Comparison of ENCODE assay signal across 17 cellular contexts in the genomic region with DNA sequence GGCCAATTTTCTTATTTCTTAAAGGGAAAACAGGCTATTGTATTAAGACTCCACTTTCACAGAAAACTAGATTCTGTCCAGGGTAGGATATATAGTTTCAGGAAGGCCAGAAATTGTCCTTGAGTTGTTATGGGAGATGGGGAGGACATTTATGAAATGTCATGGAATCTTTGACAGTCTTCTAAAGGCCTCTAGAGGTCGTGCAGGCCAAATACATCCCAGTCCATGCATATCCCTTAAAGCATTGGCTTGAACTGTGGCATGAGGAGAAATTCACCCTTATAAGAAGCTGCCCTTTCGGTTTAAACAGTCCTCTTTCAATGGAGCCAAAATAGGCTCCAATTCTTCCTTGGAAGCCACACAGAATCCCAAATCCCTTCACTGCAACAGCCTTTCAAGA.
"Had no signal": no experiment of that assay in that cellular context is flagged by ENCODE, and none has a peak within 500 bp of the region (broad histone marks: within the 10 kb centered on the region; RNA-seq: fewer than 3 reads in every experiment).

No MANE protein-coding gene starts in this region.

- H3K27ac Mint-ChIP-seq: activated CD4-positive, alpha-beta memory T cell treated with anti-CD3 and anti-CD28 coated beads for 36 hours; activated naive CD4-positive, alpha-beta T cell treated with anti-CD3 and anti-CD28 coated beads, Interleukin-2, amount 50 U/mL, for 24 hours; naive thymus-derived CD8-positive, alpha-beta T cell; stimulated activated naive CD8-positive, alpha-beta T cell treated with anti-CD3 and anti-CD28 coated beads, Interleukin-15, amount 100 ng/mL, for 72 hours had no signal

- H3K27me3 Mint-ChIP-seq: activated CD4-positive, alpha-beta memory T cell treated with anti-CD3 and anti-CD28 coated beads for 36 hours had no signal

- H3K4me3 Mint-ChIP-seq: activated CD4-positive, alpha-beta memory T cell treated with anti-CD3 and anti-CD28 coated beads for 36 hours; activated naive CD4-positive, alpha-beta T cell treated with anti-CD3 and anti-CD28 coated beads, Interleukin-2, amount 50 U/mL, for 24 hours; activated T-cell treated with anti-CD3 and anti-CD28 coated beads, Interleukin-2, amount 50 U/mL, for 4 hours; naive thymus-derived CD8-positive, alpha-beta T cell; stimulated activated naive CD8-positive, alpha-beta T cell treated with anti-CD3 and anti-CD28 coated beads, Interleukin-15, amount 100 ng/mL, for 72 hours had no signal

- H3K4me3 ChIP-seq: adrenal gland, cardiac muscle cell, dorsolateral prefrontal cortex, hepatocyte, mucosa of descending colon, pancreas, sigmoid colon, spleen, testis, upper lobe of left lung had no signal

- H2AFZ ChIP-seq: hepatocyte had no signal

- H3K79me2 ChIP-seq: hepatocyte had no signal

- DNase-seq: activated effector memory CD4-positive, alpha-beta T cell treated with Interleukin-2 at 50 U/mL for 16 hours; activated T-cell treated with anti-CD3 and anti-CD28 coated beads, Interleukin-2, amount 50 U/mL, for 4 hours; adrenal gland; dorsolateral prefrontal cortex; islet precursor cell; mucosa of descending colon; naive thymus-derived CD8-positive, alpha-beta T cell; pancreas; sigmoid colon; spleen; stimulated activated naive CD8-positive, alpha-beta T cell treated with anti-CD3 and anti-CD28 coated beads, Interleukin-15, amount 100 ng/mL, for 72 hours; testis; upper lobe of left lung had no signal

- H3K4me1 ChIP-seq: adrenal gland, sigmoid colon, spleen, testis, upper lobe of left lung had no signal

- H3K27ac ChIP-seq: adrenal gland, dorsolateral prefrontal cortex, hepatocyte, pancreas, sigmoid colon, spleen, testis, upper lobe of left lung had no signal

- H3K4me1 Mint-ChIP-seq: activated naive CD4-positive, alpha-beta T cell treated with anti-CD3 and anti-CD28 coated beads, Interleukin-2, amount 50 U/mL, for 24 hours; naive thymus-derived CD8-positive, alpha-beta T cell; stimulated activated naive CD8-positive, alpha-beta T cell treated with anti-CD3 and anti-CD28 coated beads, Interleukin-15, amount 100 ng/mL, for 72 hours had no signal

- H3K9me3 ChIP-seq: adrenal gland, mucosa of descending colon, pancreas, sigmoid colon, spleen, testis, upper lobe of left lung had no signal

- H3K9me3 Mint-ChIP-seq: activated CD4-positive, alpha-beta memory T cell treated with anti-CD3 and anti-CD28 coated beads for 36 hours; activated naive CD4-positive, alpha-beta T cell treated with anti-CD3 and anti-CD28 coated beads, Interleukin-2, amount 50 U/mL, for 24 hours; activated T-cell treated with anti-CD3 and anti-CD28 coated beads, Interleukin-2, amount 50 U/mL, for 4 hours; stimulated activated naive CD8-positive, alpha-beta T cell treated with anti-CD3 and anti-CD28 coated beads, Interleukin-15, amount 100 ng/mL, for 72 hours had no signal

- ATAC-seq: mucosa of descending colon; naive thymus-derived CD8-positive, alpha-beta T cell; pancreas had no signal

- H3K27me3 ChIP-seq: adrenal gland, cardiac muscle cell, dorsolateral prefrontal cortex, hepatocyte, pancreas, sigmoid colon, testis, upper lobe of left lung had no signal

- H3K36me3 ChIP-seq: adrenal gland, cardiac muscle cell, pancreas, sigmoid colon, spleen, upper lobe of left lung had no signal

- H3K4me2 ChIP-seq: hepatocyte had no signal

- H3K36me3 Mint-ChIP-seq: activated CD4-positive, alpha-beta memory T cell treated with anti-CD3 and anti-CD28 coated beads for 36 hours; activated naive CD4-positive, alpha-beta T cell treated with anti-CD3 and anti-CD28 coated beads, Interleukin-2, amount 50 U/mL, for 24 hours; naive thymus-derived CD8-positive, alpha-beta T cell had no signal
